In the genomic region with DNA sequence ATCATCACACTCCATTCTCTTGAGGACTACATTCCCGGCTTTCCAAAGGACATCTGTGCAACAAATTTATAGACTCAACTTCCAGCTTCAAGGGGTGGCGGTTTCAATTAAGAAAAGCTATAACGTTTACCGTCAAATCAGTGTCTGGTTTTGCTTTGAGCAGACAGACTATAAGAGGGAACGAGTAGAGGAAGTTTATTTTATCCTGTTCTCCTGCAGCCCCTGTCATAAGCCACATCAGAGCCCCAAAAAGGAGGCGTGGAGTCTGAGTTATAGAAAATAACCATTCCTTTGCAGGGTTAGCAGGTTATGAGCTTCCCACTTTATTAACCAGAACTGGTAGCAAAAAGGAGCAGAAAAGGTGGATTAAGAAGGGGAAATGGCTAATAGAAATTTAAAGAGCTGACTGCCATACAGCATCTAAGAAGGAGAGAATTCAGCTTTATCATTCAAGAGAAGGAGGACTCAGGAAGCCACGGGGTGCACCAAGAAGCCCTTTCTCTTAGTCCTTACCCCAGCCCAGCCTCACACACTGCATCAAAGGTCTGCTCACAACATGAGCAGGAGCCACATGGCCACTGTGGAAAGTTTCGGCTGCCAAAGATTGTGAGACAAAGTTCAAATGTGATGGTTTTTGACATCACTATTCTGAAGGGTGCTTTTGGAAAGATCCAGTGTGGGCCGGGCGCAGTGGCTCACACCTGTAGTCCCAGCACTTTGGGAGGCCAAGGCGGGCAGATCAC, we compare ENCODE assay signal across 31 cellular contexts. TPM values are rescaled to one million over a fixed set of nuclear protein-coding genes. Genes with fewer than 3 reads are reported as not detected.
DNase-seq lines count a peak whose midpoint lies in the region; ATAC-seq and TF ChIP-seq lines count a peak whose summit lies in the region.
"Had no signal": no experiment of that assay in that cellular context is flagged by ENCODE, and none has a peak within 500 bp of the region (broad histone marks: within the 10 kb centered on the region; RNA-seq: fewer than 3 reads in every experiment).

No MANE protein-coding gene starts in this region.

- intact Hi-C loops in activated naive CD4-positive, alpha-beta T cell treated with anti-CD3 and anti-CD28 coated beads for 36 hours (cut with micrococcal nuclease) = no loop called here
- intact Hi-C loops in upper lobe of right lung (cut with DNase I) = no loop called here

- H3K9me3 ChIP-seq in upper lobe of right lung = no peaks in the 10 kb centered on the region
- H3K9me3 ChIP-seq: Caco-2, left lung, thoracic aorta, uterus had no signal

- no peak overlapping the region for H3K27ac ChIP-seq in upper lobe of right lung
- H3K27ac ChIP-seq: left lung, thoracic aorta, uterus had no signal

- peaks cover 23% of the 10 kb centered on the region for H3K4me1 Mint-ChIP-seq in activated naive CD4-positive, alpha-beta T cell treated with anti-CD3 and anti-CD28 coated beads for 36 hours (ENCODE audit: low read depth)
- H3K4me1 Mint-ChIP-seq in chondrocyte (ENCODE audit: low read depth) = no peaks in the 10 kb centered on the region
- H3K4me1 Mint-ChIP-seq: activated CD8-positive, alpha-beta memory T cell treated with anti-CD3 and anti-CD28 coated beads, Interleukin-2, amount 10 ng/mL, durations not matched to agents 7 days and 5 days had no signal

- no peak overlapping the region for H3K4me3 Mint-ChIP-seq in activated naive CD4-positive, alpha-beta T cell treated with anti-CD3 and anti-CD28 coated beads for 36 hours
- H3K4me3 Mint-ChIP-seq in chondrocyte (ENCODE audit: unreplicated experiment) = no peak overlapping the region
- H3K4me3 Mint-ChIP-seq: activated CD8-positive, alpha-beta memory T cell treated with anti-CD3 and anti-CD28 coated beads, Interleukin-2, amount 10 ng/mL, durations not matched to agents 7 days and 5 days; B cell; dendritic cell treated with granulocyte-macrophage colony-stimulating factor and Interleukin-4, amounts not matched to agents 40 ng/mL and 50 ng/mL, for 4 days; endodermal cell; stimulated activated naive CD8-positive, alpha-beta T cell treated with anti-CD3 and anti-CD28 coated beads, Interleukin-15, Interleukin-2, amounts not matched to agents 100 ng/mL and 50 ng/mL, for 24 hours had no signal

- peak; percentile 44 for DNase-seq in activated naive CD4-positive, alpha-beta T cell treated with anti-CD3 and anti-CD28 coated beads for 36 hours
- DNase-seq in activated naive CD4-positive, alpha-beta T cell treated with Interleukin-2 at 50 U/mL for 16 hours = no peak
- DNase-seq in H7 (peak; percentile 72), chondrocyte (ENCODE audit: low spot score) (peak; percentile 30), upper lobe of right lung (peak; percentile 12), GF-D8 (lab: John Stamatoyannopoulos, UW) (no peak)
- DNase-seq: ACHN; activated CD4-positive, alpha-beta T cell treated with anti-CD3 and anti-CD28 coated beads for 48 hours; activated CD8-positive, alpha-beta memory T cell treated with anti-CD3 and anti-CD28 coated beads, Interleukin-2, amount 10 ng/mL, durations not matched to agents 7 days and 5 days; Caco-2; central memory CD4-positive, alpha-beta T cell; DMS53; endodermal cell; left lung; NCI-H1417 treated with DMSO at 0.1 percent for 48 hours; NCI-H2081; NCI-H226; NCI-H69; stimulated activated CD8-positive, alpha-beta memory T cell treated with anti-CD3 and anti-CD28 coated beads, Interleukin-4, amount 100 ng/mL, for 48 hours; uterus had no signal

- peak overlapping the region; percentile 2 for H3K27ac Mint-ChIP-seq in activated naive CD4-positive, alpha-beta T cell treated with anti-CD3 and anti-CD28 coated beads for 36 hours
- no peak overlapping the region for H3K27ac Mint-ChIP-seq in chondrocyte (ENCODE audit: unreplicated experiment)
- H3K27ac Mint-ChIP-seq: activated CD8-positive, alpha-beta memory T cell treated with anti-CD3 and anti-CD28 coated beads, Interleukin-2, amount 10 ng/mL, durations not matched to agents 7 days and 5 days; activated T-helper 2 cell treated with anti-CD3 and anti-CD28 coated beads, Interferon-gamma antibody, Interleukin-2, Interleukin-4, amounts not matched to agents 10 μg/mL and 5 μg/mL and 100 μg/mL, durations not matched to agents 14 hours and 24 hours and 36 hours; B cell; dendritic cell treated with granulocyte-macrophage colony-stimulating factor and Interleukin-4, amounts not matched to agents 40 ng/mL and 50 ng/mL, for 4 days; endodermal cell had no signal

- H3K36me3 ChIP-seq in H7 (replicated peaks; ENCODE audit: control insufficient read depth, insufficient read depth, low read length) (no peaks in the 10 kb centered on the region), upper lobe of right lung (no peaks in the 10 kb centered on the region)
- H3K36me3 ChIP-seq: left lung, thoracic aorta, uterus had no signal

- H3K27me3 ChIP-seq in H7 (ENCODE audit: control insufficient read depth, insufficient read depth, low read length) (peaks cover 2% of the 10 kb centered on the region; the same call in 1 of the 2 replicates), upper lobe of right lung (no peaks in the 10 kb centered on the region)
- H3K27me3 ChIP-seq: uterus had no signal

- no peaks in the 10 kb centered on the region for H3K9me3 Mint-ChIP-seq in activated naive CD4-positive, alpha-beta T cell treated with anti-CD3 and anti-CD28 coated beads for 36 hours
- no peaks in the 10 kb centered on the region for H3K9me3 Mint-ChIP-seq in chondrocyte (ENCODE audit: low read depth)
- H3K9me3 Mint-ChIP-seq: activated T-helper 2 cell treated with anti-CD3 and anti-CD28 coated beads, Interferon-gamma antibody, Interleukin-2, Interleukin-4, amounts not matched to agents 10 μg/mL and 5 μg/mL and 100 μg/mL, durations not matched to agents 14 hours and 24 hours and 36 hours; dendritic cell treated with granulocyte-macrophage colony-stimulating factor and Interleukin-4, amounts not matched to agents 40 ng/mL and 50 ng/mL, for 4 days; endodermal cell; stimulated activated naive CD8-positive, alpha-beta T cell treated with anti-CD3 and anti-CD28 coated beads, Interleukin-15, Interleukin-2, amounts not matched to agents 100 ng/mL and 50 ng/mL, for 24 hours had no signal

- TF ChIP-seq CTCF in chondrocyte (IDR thresholded peaks at IDR 0.05) = no peak
- TF ChIP-seq CTCF in upper lobe of right lung (IDR thresholded peaks at IDR 0.05) = no peak

- H3K36me3 Mint-ChIP-seq in activated naive CD4-positive, alpha-beta T cell treated with anti-CD3 and anti-CD28 coated beads for 36 hours (ENCODE audit: low read depth) = no peaks in the 10 kb centered on the region
- peaks cover 3% of the 10 kb centered on the region for H3K36me3 Mint-ChIP-seq in chondrocyte (ENCODE audit: low read depth)
- H3K36me3 Mint-ChIP-seq: activated CD8-positive, alpha-beta memory T cell treated with anti-CD3 and anti-CD28 coated beads, Interleukin-2, amount 10 ng/mL, durations not matched to agents 7 days and 5 days had no signal

- CTCF ChIA-PET in activated naive CD4-positive, alpha-beta T cell treated with anti-CD3 and anti-CD28 coated beads for 36 hours (lab: Charles Lee) = interaction anchor here (1.0 to 3.5 kb wide), 5 partner anchors 13 to 117 kb away, joined by 3 to 24 read pairs (median 5); partner anchors contain the start of gene UQCC2

- no peak for ATAC-seq in upper lobe of right lung
- no peak for ATAC-seq in HG03139 (IDR thresholded peaks at IDR 0.05; ENCODE audit: unreplicated experiment)
- ATAC-seq: activated CD8-positive, alpha-beta memory T cell treated with anti-CD3 and anti-CD28 coated beads, Interleukin-2, amount 10 ng/mL, durations not matched to agents 7 days and 5 days; HCT116; HepG2; right cardiac atrium; SK-N-SH treated with all-trans-retinoic acid at 6 μM for 48 hours had no signal

- H3K4me3 ChIP-seq in H7 (ENCODE audit: insufficient read depth, low read depth, low read length) = no peak overlapping the region
- H3K4me3 ChIP-seq in upper lobe of right lung = no peak overlapping the region
- H3K4me3 ChIP-seq: left lung, smooth muscle cell, thoracic aorta, uterus had no signal

- H3K27me3 Mint-ChIP-seq in activated naive CD4-positive, alpha-beta T cell treated with anti-CD3 and anti-CD28 coated beads for 36 hours (ENCODE audit: low read depth) = no peaks in the 10 kb centered on the region
- H3K27me3 Mint-ChIP-seq in chondrocyte (ENCODE audit: low read depth) = peaks cover 2% of the 10 kb centered on the region

- no peaks in the 10 kb centered on the region for H3K4me1 ChIP-seq in upper lobe of right lung
- H3K4me1 ChIP-seq: Caco-2, uterus had no signal

RNA-seq across cellular contexts. Expression of gene UQCC2, which starts 13.0 kb away (rescaled TPM):
- total RNA-seq in activated naive CD4-positive, alpha-beta T cell treated with anti-CD3 and anti-CD28 coated beads for 36 hours = 100 to 1,000 TPM; 199 to 205 TPM
- total RNA-seq in H7 (2014; rRNA removed; shearing (Covaris generic)) = 67.1 and 93.6 TPM in 2 replicates
- total RNA-seq in chondrocyte (64.5 to 80.2 TPM (median 67.6 TPM) in 3 replicates), upper lobe of right lung (40.6 TPM)

RNA-seq across cellular contexts. Expression of gene IP6K3, which starts 22.3 kb away (rescaled TPM):
- not detected for total RNA-seq in activated naive CD4-positive, alpha-beta T cell treated with anti-CD3 and anti-CD28 coated beads for 36 hours
- 0.07 TPM in 1 of 2 replicates, not detected in the other for total RNA-seq in H7 (2014; rRNA removed; shearing (Covaris generic))
- total RNA-seq in chondrocyte (6.1 to 9.0 TPM (median 6.5 TPM) in 3 replicates), upper lobe of right lung (4.6 TPM)
- total RNA-seq: activated CD8-positive, alpha-beta memory T cell treated with anti-CD3 and anti-CD28 coated beads, Interleukin-2, amount 10 ng/mL, durations not matched to agents 7 days and 5 days; activated T-helper 2 cell treated with anti-CD3 and anti-CD28 coated beads, Interferon-gamma antibody, Interleukin-2, Interleukin-4, amounts not matched to agents 10 μg/mL and 5 μg/mL and 100 μg/mL, durations not matched to agents 14 hours and 24 hours and 36 hours; B cell; endodermal cell had no signal

Comparison
In these comparisons a context has a peak if more than half of its experiments do, and no peak if none do; other contexts are left out.
1. DNase-seq: peak in activated naive CD4-positive, alpha-beta T cell treated with anti-CD3 and anti-CD28 coated beads for 36 hours (single experiment), H7 (single experiment), chondrocyte (single experiment) and upper lobe of right lung (single experiment); none in activated naive CD4-positive, alpha-beta T cell treated with Interleukin-2 at 50 U/mL for 16 hours (single experiment) and GF-D8 (single experiment).